ENCODE assay signal across 1 cellular context in genomic region chr5:76074487-76074886, GRCh38.
TF ChIP-seq lines count a peak whose summit lies in the region.

No MANE protein-coding gene starts in this region.

TF ChIP-seq in K562, 482 proteins besides CTCF, POLR2A, EP300 and RAD21 (continued from another document):
- TF ChIP-seq E2F5 (CRISPR knock-in tag; IDR thresholded peaks at IDR 0.05) (no peak), ZFP1 (CRISPR knock-in tag; IDR thresholded peaks at IDR 0.05) (no peak), SAFB2 (IDR thresholded peaks at IDR 0.05; ENCODE audit: borderline replicate concordance, low read depth, low read length, severe bottlenecking) (no peak), ATF6 (CRISPR knock-in tag; IDR thresholded peaks at IDR 0.05) (no peak), ZFP36 (IDR thresholded peaks at IDR 0.05; ENCODE audit: low read depth, low read length, partially characterized antibody) (no peak), ZNF511 (CRISPR knock-in tag; IDR thresholded peaks at IDR 0.05) (no peak), SRSF3 (IDR thresholded peaks at IDR 0.05; ENCODE audit: insufficient read depth, low read length) (no peak), GTF3C2 (IDR thresholded peaks at IDR 0.05; ENCODE audit: borderline replicate concordance, extremely low read depth, insufficient read length) (no peak), RREB1 (CRISPR knock-in tag; IDR thresholded peaks at IDR 0.05) (no peak), THAP12 (CRISPR knock-in tag; IDR thresholded peaks at IDR 0.05) (no peak), ARID2 (IDR thresholded peaks at IDR 0.05) (0 out of 2 replicates have a peak, but pooled peaks have one; percentile 18), FOXJ3 (CRISPR knock-in tag; IDR thresholded peaks at IDR 0.05) (no peak), SMC3 (conservative IDR thresholded peaks at IDR 0.05; ENCODE audit: insufficient read depth, low read depth, low read length) (peak; percentile 56), ZNF561 (CRISPR knock-in tag; conservative IDR thresholded peaks at IDR 0.05) (no peak), TCF7L2 (IDR thresholded peaks at IDR 0.05; ENCODE audit: low read depth, low read length) (no peak), SMAD2 (IDR thresholded peaks at IDR 0.05; ENCODE audit: low read depth, low read length) (no peak), DEAF1 (CRISPR knock-in tag; IDR thresholded peaks at IDR 0.05) (peak; percentile 73), CCNT2 (IDR thresholded peaks at IDR 0.05; ENCODE audit: borderline replicate concordance, extremely low read depth, insufficient read length, low read depth, low read length) (no peak), SETDB1 (IDR thresholded peaks at IDR 0.05; ENCODE audit: low read length) (no peak)
